26 cellular contexts compared by ENCODE assay signal in genomic region chr4:14912426-14912825, GRCh38.
"Had no signal": no experiment of that assay in that cellular context is flagged by ENCODE, and none has a peak within 500 bp of the region (broad histone marks: within the 10 kb centered on the region; RNA-seq: fewer than 3 reads in every experiment).

No MANE protein-coding gene starts in this region.

- H3K27ac ChIP-seq: stomach, suprapubic skin, testis, thoracic aorta, thyroid gland, tibial artery, tibial nerve, transverse colon, upper lobe of left lung, upper lobe of right lung, uterus, vagina had no signal

- H3K9me3 ChIP-seq: stomach, suprapubic skin, testis, thoracic aorta, thyroid gland, tibial artery, tibial nerve, transverse colon, upper lobe of left lung, upper lobe of right lung, uterus, vagina had no signal

- DNase-seq: stimulated activated CD4-positive, alpha-beta T cell treated with anti-CD3 and anti-CD28 coated beads, Interleukin-2, amount 100 ng/mL, for 48 hours; stimulated activated CD4-positive, alpha-beta T cell treated with anti-CD3 and anti-CD28 coated beads, Interleukin-4, amount 100 ng/mL, for 1 hour; stimulated activated CD4-positive, alpha-beta T cell treated with anti-CD3 and anti-CD28 coated beads, Interleukin-4, amount 100 ng/mL, for 24 hours; stimulated activated CD4-positive, alpha-beta T cell treated with anti-CD3 and anti-CD28 coated beads, Interleukin-4, amount 100 ng/mL, for 4 hours; stimulated activated CD8-positive, alpha-beta memory T cell treated with anti-CD3 and anti-CD28 coated beads, Interleukin-4, amount 100 ng/mL, for 48 hours; stimulated activated naive B cell treated with anti-CD40 and anti-IgM and Interleukin-4, amounts not matched to agents 10 μg/mL and 1 μg/mL and 100 μg/mL, for 72 hours; stimulated activated naive CD4-positive, alpha-beta T cell; stimulated activated naive CD4-positive, alpha-beta T cell treated with Interleukin-2 at 50 U/mL for 16 hours; stimulated activated naive CD8-positive, alpha-beta T cell treated with anti-CD3 and anti-CD28 coated beads, Interleukin-15, amount 100 ng/mL, for 72 hours; stimulated activated naive CD8-positive, alpha-beta T cell treated with anti-CD3 and anti-CD28 coated beads, Interleukin-15, Interleukin-2, amounts not matched to agents 100 U/mL and 50 U/mL, for 24 hours; stomach; substantia nigra; testis; thyroid gland; tibial artery; transverse colon; trophoblast cell; upper lobe of left lung; upper lobe of right lung; uterus had no signal

- ATAC-seq: stimulated activated effector memory CD8-positive, alpha-beta T cell treated with anti-CD3 and anti-CD28 coated beads, Interleukin-12 subunit alpha, Interleukin-12 subunit beta, amount 100 ng/mL, for 72 hours; stimulated activated memory B cell treated with anti-CD40 and anti-IgM and Interleukin-4, amounts not matched to agents 10 μg/mL and 1 μg/mL and 100 μg/mL, for 72 hours; stimulated activated naive B cell treated with anti-CD40 and anti-IgM and Interleukin-4, amounts not matched to agents 10 μg/mL and 1 μg/mL and 100 μg/mL, for 72 hours; stimulated activated naive CD8-positive, alpha-beta T cell treated with anti-CD3 and anti-CD28 coated beads, Interleukin-15, amount 100 ng/mL, for 72 hours; stimulated activated naive CD8-positive, alpha-beta T cell treated with anti-CD3 and anti-CD28 coated beads, Interleukin-15, Interleukin-2, amounts not matched to agents 100 U/mL and 50 U/mL, for 24 hours; upper lobe of right lung had no signal

- H3K27me3 ChIP-seq: stomach, suprapubic skin, testis, thyroid gland, tibial artery, tibial nerve, transverse colon, upper lobe of left lung, upper lobe of right lung, uterus, vagina had no signal

- H3K4me3 ChIP-seq: stomach, suprapubic skin, testis, thoracic aorta, thyroid gland, tibial artery, tibial nerve, transverse colon, upper lobe of left lung, upper lobe of right lung, uterus, vagina had no signal

- H3K36me3 ChIP-seq: stomach, suprapubic skin, thoracic aorta, thyroid gland, tibial artery, tibial nerve, transverse colon, upper lobe of left lung, upper lobe of right lung, uterus, vagina had no signal

- H3K4me1 ChIP-seq: testis, thyroid gland, tibial nerve, upper lobe of right lung, uterus, vagina had no signal
